In the genomic region with DNA sequence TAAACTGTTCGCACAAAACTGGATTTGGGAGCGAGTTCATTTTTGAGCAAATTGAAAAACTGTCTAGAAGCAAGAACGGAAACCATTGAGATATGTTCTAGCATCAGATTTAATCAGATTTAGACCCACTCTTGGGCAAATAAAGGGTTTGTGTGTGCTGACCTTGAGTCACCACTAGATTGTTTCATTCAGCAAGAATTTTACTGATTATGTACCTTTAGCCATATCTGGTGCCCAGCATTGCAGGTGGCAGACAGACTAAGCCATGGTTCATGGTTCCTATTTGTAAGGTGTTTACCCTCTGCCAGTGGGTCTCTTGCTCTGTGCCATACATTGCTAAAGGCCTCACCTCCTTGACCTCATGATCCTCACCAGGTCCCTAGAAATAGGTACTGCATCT, we compare ENCODE assay signal across 8 cellular contexts. TPM values are rescaled to one million over a fixed set of nuclear protein-coding genes. Genes with fewer than 3 reads are reported as not detected.
DNase-seq lines count a peak whose midpoint lies in the region; ATAC-seq and TF ChIP-seq lines count a peak whose summit lies in the region.

No MANE protein-coding gene starts in this region.

- ATAC-seq in GM18868 (IDR thresholded peaks at IDR 0.05; ENCODE audit: unreplicated experiment) = no peak
- ATAC-seq in HG02970 (IDR thresholded peaks at IDR 0.05; ENCODE audit: low FRiP score, unreplicated experiment) = no peak

- peak overlapping the region; percentile 55 for H3K27ac Mint-ChIP-seq in progenitor cell of endocrine pancreas

- peaks cover 8% of the 10 kb centered on the region for H3K36me3 Mint-ChIP-seq in progenitor cell of endocrine pancreas (ENCODE audit: insufficient read depth)

- TF ChIP-seq CTCF in GM12865 (IDR thresholded peaks at IDR 0.05; ENCODE audit: insufficient read depth, low read depth, low read length, missing control alignments) (no peak), epithelial cell of esophagus (IDR thresholded peaks at IDR 0.05; ENCODE audit: insufficient read depth, low read depth, low read length, missing control alignments) (no peak), progenitor cell of endocrine pancreas (IDR thresholded peaks at IDR 0.05; ENCODE audit: unreplicated experiment) (no peak)

- H3K4me3 Mint-ChIP-seq in progenitor cell of endocrine pancreas (ENCODE audit: low read depth) = peak overlapping the region; percentile 93

- peaks cover 23% of the 10 kb centered on the region for H3K4me1 Mint-ChIP-seq in progenitor cell of endocrine pancreas (ENCODE audit: low read depth)

- H3K4me3 ChIP-seq in GM12865 (ENCODE audit: low read depth, low read length) = peak overlapping the region; percentile 94
- peak overlapping the region; percentile 78 for H3K4me3 ChIP-seq in epithelial cell of esophagus (ENCODE audit: low read length)

- DNase-seq in GM12865 (ENCODE audit: low read depth) (no peak), RKO (ENCODE audit: low spot score) (peak; percentile 72), epithelial cell of esophagus (ENCODE audit: low read depth) (no peak), progenitor cell of endocrine pancreas (ENCODE audit: low spot score, unreplicated experiment) (no peak), NCI-H1417 treated with DMSO at 0.1 percent for 48 hours (lab: John Stamatoyannopoulos, UW) (no peak)
- DNase-seq in activated effector memory CD4-positive, alpha-beta T cell treated with anti-CD3 and anti-CD28 coated beads, Interleukin-2, amount 50 U/mL, for 16 hours = no peak

- H3K27me3 Mint-ChIP-seq in progenitor cell of endocrine pancreas = no peaks in the 10 kb centered on the region

- no peaks in the 10 kb centered on the region for H3K9me3 Mint-ChIP-seq in progenitor cell of endocrine pancreas (ENCODE audit: low read depth)

RNA-seq across cellular contexts. Expression of gene NUDC, which starts 1.4 kb away (rescaled TPM):
- 93.5 and 101 TPM in 2 replicates for total RNA-seq in progenitor cell of endocrine pancreas

RNA-seq across cellular contexts. Expression of gene NR0B2, which starts 9.1 kb away (rescaled TPM):
- total RNA-seq in progenitor cell of endocrine pancreas = 10.3 and 11.9 TPM in 2 replicates

RNA-seq across cellular contexts. Expression of gene GPATCH3, which starts 22.6 kb away (rescaled TPM):
- total RNA-seq in progenitor cell of endocrine pancreas = 21.2 and 23.9 TPM in 2 replicates

RNA-seq across cellular contexts. Expression of gene GPN2, which starts 32.8 kb away (rescaled TPM):
- 36.5 and 37.4 TPM in 2 replicates for total RNA-seq in progenitor cell of endocrine pancreas

RNA-seq across cellular contexts. Expression of gene KDF1, which starts 37.4 kb away (rescaled TPM):
- total RNA-seq in progenitor cell of endocrine pancreas = 22.2 and 26.1 TPM in 2 replicates
